ENCODE assay signal across 25 cellular contexts in the genomic region with DNA sequence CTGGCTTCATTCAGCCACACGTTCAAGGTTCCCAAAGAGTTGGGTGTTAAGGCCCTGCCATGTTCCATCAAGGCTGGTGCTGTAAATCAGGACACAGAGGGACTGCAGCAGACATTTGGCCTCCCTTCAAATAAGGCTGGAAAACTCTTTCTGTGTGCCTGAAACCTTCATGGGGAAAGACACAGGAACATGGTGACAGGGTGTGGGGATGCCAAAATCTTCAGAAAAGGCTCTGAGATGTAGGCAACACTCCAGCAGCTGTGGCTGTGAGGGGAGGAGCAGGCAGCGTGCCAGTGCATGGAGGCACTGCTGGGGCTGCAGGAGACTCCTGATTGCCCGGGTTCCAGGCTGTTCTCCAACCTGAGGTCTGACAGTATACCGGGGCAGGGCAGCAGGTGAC. TPM values are rescaled to one million over a fixed set of nuclear protein-coding genes. Genes with fewer than 3 reads are reported as not detected.
DNase-seq lines count a peak whose midpoint lies in the region; ATAC-seq and TF ChIP-seq lines count a peak whose summit lies in the region.
"Had no signal": no experiment of that assay in that cellular context is flagged by ENCODE, and none has a peak within 500 bp of the region (broad histone marks: within the 10 kb centered on the region; RNA-seq: fewer than 3 reads in every experiment).

No MANE protein-coding gene starts in this region.

- no peaks in the 10 kb centered on the region for H3K9me3 ChIP-seq in right cardiac atrium (ENCODE audit: control insufficient read depth, low read length)
- no peaks in the 10 kb centered on the region for H3K9me3 ChIP-seq in heart left ventricle
- no peaks in the 10 kb centered on the region for H3K9me3 ChIP-seq in psoas muscle
- no peaks in the 10 kb centered on the region for H3K9me3 ChIP-seq in heart right ventricle
- H3K9me3 ChIP-seq: BLaER1 had no signal

- TF ChIP-seq CTCF in heart left ventricle (IDR thresholded peaks at IDR 0.05) (no peak), psoas muscle (IDR thresholded peaks at IDR 0.05) (no peak), heart right ventricle (IDR thresholded peaks at IDR 0.05) (no peak)

- WGBS in right cardiac atrium = 72% methylated on average over 4 of the region's 4 CpGs
- 76 to 91% (median 89%) methylated on average over 4 of the region's 4 CpGs for WGBS in heart left ventricle, 4 donors
- WGBS in psoas muscle, 3 donors = 30 to 63% (median 32%) methylated on average over 4 of the region's 4 CpGs
- WGBS in heart right ventricle, 2 donors = 84 to 89% methylated on average over 4 of the region's 4 CpGs

- no peaks in the 10 kb centered on the region for H3K27me3 ChIP-seq in right cardiac atrium (ENCODE audit: control insufficient read depth, insufficient read depth)
- H3K27me3 ChIP-seq in heart left ventricle = no peaks in the 10 kb centered on the region
- H3K27me3 ChIP-seq in layer of hippocampus (ENCODE audit: control insufficient read depth, insufficient read depth, low read length) = no peaks in the 10 kb centered on the region
- H3K27me3 ChIP-seq in psoas muscle (ENCODE audit: insufficient read depth in 3 of 3, low read length in 2 of 3) = no peaks in the 10 kb centered on the region
- no peaks in the 10 kb centered on the region for H3K27me3 ChIP-seq in heart right ventricle
- H3K27me3 ChIP-seq: BLaER1 had no signal

- H3K27ac ChIP-seq in right cardiac atrium (ENCODE audit: low read length) (peak overlapping the region; percentile 25), heart left ventricle (peak overlapping the region in 1 of 12 donors; percentile 28), layer of hippocampus (ENCODE audit: low read depth, low read length) (peak overlapping the region; percentile 98), psoas muscle (peak overlapping the region; percentile 92), heart right ventricle (no peak overlapping the region)
- H3K27ac ChIP-seq: BLaER1, KMS-11 had no signal

- H3K4me1 ChIP-seq in right cardiac atrium (ENCODE audit: control insufficient read depth, insufficient read depth, low read length) = no peaks in the 10 kb centered on the region
- peaks cover 0 to 17% (median 0%) of the 10 kb centered on the region in 12 donors for H3K4me1 ChIP-seq in heart left ventricle
- peaks cover 74% of the 10 kb centered on the region for H3K4me1 ChIP-seq in psoas muscle
- H3K4me1 ChIP-seq in heart right ventricle = peaks cover 0 to 36% (median 4%) of the 10 kb centered on the region in 9 donors

- intact Hi-C loops in right cardiac atrium (cut with DNase I) = loop anchor here in 1 of 4 donors (5.0 kb wide), 1 partner anchor 433 kb away; no protein-coding TSS in a partner anchor
- intact Hi-C loops in heart left ventricle (cut with DNase I) = loop anchor here in 6 of 10 donors (10.0 kb wide), 2 partner anchors 239 to 249 kb away; no protein-coding TSS in a partner anchor
- intact Hi-C loops in psoas muscle (cut with DNase I) = no loop called here
- intact Hi-C loops in heart right ventricle (cut with DNase I) = loop anchor here in 4 of 10 donors (10.0 kb wide), 3 partner anchors 151 to 249 kb away; no protein-coding TSS in a partner anchor

- H3K36me3 ChIP-seq in heart left ventricle (peaks cover 0 to 59% (median 25%) of the 10 kb centered on the region in 9 donors), psoas muscle (ENCODE audit: insufficient read depth in 1 of 2, low read depth in 1 of 2) (peaks cover 3 to 17% of the 10 kb centered on the region in 2 donors), heart right ventricle (peaks cover 0 to 57% (median 9%) of the 10 kb centered on the region in 9 donors)

- DNase-seq in right cardiac atrium = no peak
- DNase-seq in heart left ventricle = no peak
- no peak for DNase-seq in psoas muscle
- no peak for DNase-seq in SKM-1 (lab: John Stamatoyannopoulos, UW; ENCODE audit: unreplicated experiment)
- DNase-seq in activated T-cell treated with anti-CD3 and anti-CD28 coated beads, Interleukin-2, amount 50 U/mL, for 1 hour = no peak
- DNase-seq in heart right ventricle = no peak
- DNase-seq: activated CD4-positive, alpha-beta T cell treated with anti-CD3 and anti-CD28 coated beads for 48 hours; activated CD8-positive, alpha-beta memory T cell treated with anti-CD3 and anti-CD28 coated beads, Interleukin-2, amount 50 U/mL, for 4 hours; amniotic stem cell; cerebellar nuclear complex; kidney; mesendoderm; NCI-H2081 treated with DMSO at 0.1 percent for 48 hours; NCI-H526 treated with DMSO at 0.1 percent for 48 hours; stimulated activated CD4-positive, alpha-beta T cell treated with anti-CD3 and anti-CD28 coated beads, Interleukin-2, amount 100 ng/mL, for 24 hours; stimulated activated naive CD8-positive, alpha-beta T cell treated with anti-CD3 and anti-CD28 coated beads, Interleukin-15, Interleukin-2, amounts not matched to agents 100 U/mL and 50 U/mL, for 24 hours; T-cell had no signal

- no peak overlapping the region for H3K4me3 ChIP-seq in right cardiac atrium (ENCODE audit: low read length)
- H3K4me3 ChIP-seq in heart left ventricle = no peak overlapping the region
- H3K4me3 ChIP-seq in psoas muscle = no peak overlapping the region
- H3K4me3 ChIP-seq in heart right ventricle = no peak overlapping the region
- H3K4me3 ChIP-seq: BLaER1 had no signal

- ATAC-seq in right cardiac atrium (no peak), heart left ventricle (no peak), psoas muscle (no peak), GM21390 (IDR thresholded peaks at IDR 0.05; ENCODE audit: unreplicated experiment) (no peak), heart right ventricle (no peak)
- ATAC-seq: Right ventricle myocardium inferior; stimulated activated naive CD8-positive, alpha-beta T cell treated with anti-CD3 and anti-CD28 coated beads, Interleukin-15, Interleukin-2, amounts not matched to agents 100 U/mL and 50 U/mL, for 24 hours; T-cell had no signal

- no peak for TF ChIP-seq POLR2A in heart left ventricle (IDR thresholded peaks at IDR 0.05)

RNA-seq across cellular contexts. Expression of a gene that starts 15.0 kb away (rescaled TPM):
- total RNA-seq in right cardiac atrium (10 to 100 TPM; 15.2 to 21.9 (median 17.9) TPM), heart left ventricle (10 to 100 TPM in 8 of 9 donors, 1 to 10 TPM in 1; 7.3 to 27.6 (median 15.3) TPM), psoas muscle (10 to 100 TPM; 29.2 to 57.5 (median 36.7) TPM), heart right ventricle (10 to 100 TPM; 10.5 to 23.4 (median 17.6) TPM)
- polyA plus RNA-seq in right cardiac atrium (8.3 TPM), heart left ventricle (10 to 100 TPM in 1 of 2 donors, 1 to 10 TPM in 1; 7.0 to 17.9 TPM), psoas muscle (10 to 100 TPM; 17.4 to 28.5 (median 24.4) TPM), heart right ventricle (10 to 100 TPM; 13.5 to 15.8 TPM)

RNA-seq across cellular contexts. Expression of a gene that starts 15.1 kb away (rescaled TPM):
- total RNA-seq in right cardiac atrium (1 to 10 TPM; 4.5 to 8.3 (median 5.8) TPM), heart left ventricle (10 to 100 TPM in 7 of 9 donors, 1 to 10 TPM in 2; 7.7 to 27.7 (median 13.7) TPM), psoas muscle (10 to 100 TPM; 17.7 to 56.6 (median 29.7) TPM), heart right ventricle (10 to 100 TPM; 10.7 to 20.5 (median 16.0) TPM)
- polyA plus RNA-seq in right cardiac atrium (8.5 TPM), heart left ventricle (10 to 100 TPM; 11.5 to 13.6 TPM), psoas muscle (10 to 100 TPM; 17.1 to 32.2 (median 28.9) TPM), heart right ventricle (10 to 100 TPM; 14.5 to 17.3 TPM)

RNA-seq across cellular contexts. Expression of a gene that starts 34.7 kb away (rescaled TPM):
- total RNA-seq in right cardiac atrium (not detected), heart left ventricle (not detected), psoas muscle (not detected), heart right ventricle (not detected)
- polyA plus RNA-seq in right cardiac atrium (not detected), heart left ventricle (not detected), psoas muscle (under 1 TPM in 1 of 3 donors, not detected in 2; 0.01 TPM), heart right ventricle (not detected)
- total RNA-seq: H4, kidney, Right ventricle myocardium inferior, sciatic nerve, T-cell, ureter had no signal

Comparison
In these comparisons a context has a peak if more than half of its experiments do, and no peak if none do; other contexts are left out.
1. H3K27ac ChIP-seq: peak in right cardiac atrium (single experiment), layer of hippocampus (single experiment) and psoas muscle (single experiment); none in heart right ventricle (0 of 10).
2. intact Hi-C loops: an anchor here in heart left ventricle (10.0 kb wide); none called in psoas muscle.